Comparison of ENCODE assay signal across 19 cellular contexts in the genomic region with DNA sequence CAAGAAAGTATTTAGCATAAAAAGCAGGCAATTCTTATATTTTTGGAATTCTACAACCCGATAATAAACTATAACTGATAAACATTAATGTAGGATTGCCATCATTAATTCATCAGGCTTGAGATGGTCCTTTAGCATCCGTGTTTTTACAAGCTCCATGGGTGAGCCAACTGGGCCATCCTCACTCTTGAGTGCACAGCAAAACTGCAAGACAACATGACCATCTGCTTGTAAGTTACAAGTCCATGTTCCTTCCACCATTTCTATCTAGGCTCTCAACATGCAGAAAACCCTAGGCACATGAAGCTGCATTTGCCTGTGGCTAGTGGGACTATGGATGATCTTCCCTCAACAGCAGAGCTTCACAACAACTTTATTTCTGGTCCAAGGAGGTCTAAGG.
"Had no signal": no experiment of that assay in that cellular context is flagged by ENCODE, and none has a peak within 500 bp of the region (broad histone marks: within the 10 kb centered on the region; RNA-seq: fewer than 3 reads in every experiment).

No MANE protein-coding gene starts in this region.

- DNase-seq: colonic mucosa; cortex of kidney; effector CD8-positive, alpha-beta T cell; effector memory CD8-positive, alpha-beta T cell; endodermal cell; erythroblast; esophagus squamous epithelium; foreskin fibroblast; foreskin melanocyte; gastrocnemius medialis; glutamatergic neuron; head of caudate nucleus; heart right ventricle; hippocampal formation; left cardiac atrium; left lung; left ventricle myocardium superior; lower lobe of right lung; mesenchymal stem cell had no signal
